In the genomic region with DNA sequence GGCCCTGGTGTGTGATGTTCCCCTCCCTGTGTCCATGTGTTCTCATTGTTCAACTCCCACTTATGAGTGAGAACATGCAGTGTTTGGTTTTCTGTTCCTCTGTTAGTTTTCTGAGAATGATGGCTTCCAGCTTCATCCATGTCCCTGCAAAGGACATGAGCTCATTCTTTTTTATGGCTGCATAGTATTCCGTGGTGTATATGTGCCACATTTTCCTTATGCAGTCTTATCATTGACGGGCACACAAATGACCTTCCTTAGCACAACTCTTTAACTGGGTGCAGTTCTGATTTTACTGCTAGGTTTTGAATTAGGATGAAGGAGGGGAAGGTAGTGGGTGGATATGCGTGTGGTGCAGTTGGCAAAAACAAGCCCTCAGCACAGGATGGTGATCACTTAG, we compare ENCODE assay signal across 7 cellular contexts.
DNase-seq lines count a peak whose midpoint lies in the region; ATAC-seq, FAIRE-seq and TF ChIP-seq lines count a peak whose summit lies in the region.
"Not testable (repeated sequence)": the region's sequence is repeated elsewhere in the genome, so short reads cannot be mapped to it uniquely, and the experiment has no call there.

No MANE protein-coding gene starts in this region.

- FAIRE-seq in K562 (lab: Jason Lieb, UNC); HepG2 (lab: Jason Lieb, UNC): not testable (repeated sequence)

- not testable (repeated sequence) for BruUV-seq in K562 (replicated peaks; lab: Mats Ljungman, UMichigan); HepG2 (replicated peaks; lab: Mats Ljungman, UMichigan)

- not testable (repeated sequence) for TF ChIP-seq RAD21 in K562 (CRISPR knock-in tag; conservative IDR thresholded peaks at IDR 0.05 in 1 of 2, IDR thresholded peaks at IDR 0.05 in 1 of 2); HepG2 (CRISPR knock-in tag; IDR thresholded peaks at IDR 0.05)

- not testable (repeated sequence) for H3K4me1 Mint-ChIP-seq in endothelial cell (ENCODE audit: unreplicated experiment); nephron progenitor cell

- POLR2A ChIA-PET in HEK293 (lab: Yijun Ruan, JAX); K562 (lab: Yijun Ruan, JAX); HepG2 (lab: Yijun Ruan, JAX): not testable (repeated sequence)

- H3K9me3 Mint-ChIP-seq in endothelial cell (ENCODE audit: unreplicated experiment); nephron progenitor cell: not testable (repeated sequence)

- DNase-seq in K562 (ENCODE audit: extremely low read depth in 1 of 4, low spot score in 3 of 4); endothelial cell (ENCODE audit: low spot score); HepG2 (ENCODE audit: low spot score); nephron progenitor cell; gastrocnemius medialis: not testable (repeated sequence)
- DNase-seq in mesenteric fat pad (ENCODE audit: low spot score), result peak; percentile 14

- H3K36me3 Mint-ChIP-seq in endothelial cell (ENCODE audit: low read depth, unreplicated experiment) (peaks cover 48% of the 10 kb centered on the region), nephron progenitor cell (ENCODE audit: low read depth) (peaks cover 86% of the 10 kb centered on the region)

- H3K27ac Mint-ChIP-seq in endothelial cell (ENCODE audit: unreplicated experiment), result not testable (repeated sequence)
- H3K27ac Mint-ChIP-seq in nephron progenitor cell, result peak overlapping the region; percentile 36

- not testable (repeated sequence) for H3K9me3 ChIP-seq in HEK293 (ENCODE audit: control insufficient read depth, insufficient read depth, low read depth, low read length); K562 (replicated peaks; ENCODE audit: control insufficient read depth, insufficient read depth, low read depth, low read length); HepG2 (ENCODE audit: low read length); gastrocnemius medialis

- H3K27me3 ChIP-seq in K562 (ENCODE audit: control insufficient read depth in 2 of 2, insufficient read depth in 2 of 2, low read length in 2 of 2); HepG2 (ENCODE audit: control insufficient read depth in 1 of 2, insufficient read depth in 2 of 2, low read length in 2 of 2); gastrocnemius medialis: not testable (repeated sequence)

- not testable (repeated sequence) for H3K9ac ChIP-seq in K562 (ENCODE audit: insufficient read depth in 1 of 2, low read depth in 2 of 2, low read length in 2 of 2); HepG2 (ENCODE audit: insufficient read depth, low read depth, low read length)

- in situ Hi-C loops in K562 (cut with MboI); HepG2 (cut with HindIII; ENCODE audit: extremely low pct_ligation_motif_present, low pct_unique_long_range_greater_than_20kb); gastrocnemius medialis (cut with MboI; ENCODE audit: low sequenced_read_pairs in 4 of 4): not testable (repeated sequence)

- 50% methylated on average over 3 of the region's 3 CpGs for WGBS in K562 (ENCODE audit: insufficient coverage, low coverage, missing lambda C conversion rate)
- WGBS in HepG2 (ENCODE audit: low lambda C conversion rate), result 97% methylated on average over 3 of the region's 3 CpGs

- not testable (repeated sequence) for TF ChIP-seq CTCF in HEK293 (tag by site-specific recombination; IDR thresholded peaks at IDR 0.05); K562 (IDR thresholded peaks at IDR 0.05 in 2 of 3, conservative IDR thresholded peaks at IDR 0.05 in 1 of 3; ENCODE audit: insufficient read depth in 2 of 3, low read depth in 1 of 3, low read length in 3 of 3); endothelial cell (IDR thresholded peaks at IDR 0.05; ENCODE audit: unreplicated experiment); HepG2 (CRISPR knock-in tag; IDR thresholded peaks at IDR 0.05); nephron progenitor cell (IDR thresholded peaks at IDR 0.05); gastrocnemius medialis (IDR thresholded peaks at IDR 0.05 in 4 of 5, conservative IDR thresholded peaks at IDR 0.05 in 1 of 5)

- not testable (repeated sequence) for H3K27me3 Mint-ChIP-seq in endothelial cell (ENCODE audit: unreplicated experiment); nephron progenitor cell (ENCODE audit: low read depth, poor library complexity)

- not testable (repeated sequence) for H3K4me3 ChIP-seq in HEK293 (ENCODE audit: low read depth, low read length); K562; HepG2 (replicated peaks in 1 of 3; ENCODE audit: insufficient read depth in 1 of 3, low read depth in 2 of 3, low read length in 3 of 3); gastrocnemius medialis

- TF ChIP-seq EP300 in K562 (IDR thresholded peaks at IDR 0.05; ENCODE audit: low read length); HepG2 (IDR thresholded peaks at IDR 0.05; ENCODE audit: low read depth in 2 of 2, low read length in 2 of 2); HepG2 (CRISPR knock-in tag; IDR thresholded peaks at IDR 0.05; ENCODE audit: borderline replicate concordance): not testable (repeated sequence)

- not testable (repeated sequence) for H3K4me1 ChIP-seq in HEK293 (ENCODE audit: control insufficient read depth, insufficient read depth, low read length); K562 (replicated peaks in 1 of 2; ENCODE audit: control insufficient read depth in 2 of 2, insufficient read depth in 2 of 2, low read length in 2 of 2)
- H3K4me1 ChIP-seq in HepG2 (ENCODE audit: insufficient read depth, low read length) (peaks cover 45% of the 10 kb centered on the region), gastrocnemius medialis (peaks cover 15 to 27% of the 10 kb centered on the region in 2 donors)

- H3K9me1 ChIP-seq in K562 (ENCODE audit: control insufficient read depth, insufficient read depth, low read length), result not testable (repeated sequence)

- H3K4me2 ChIP-seq in K562 (ENCODE audit: insufficient read depth, low read length); HepG2 (ENCODE audit: low read depth, low read length): not testable (repeated sequence)

- peak overlapping the region; percentile 59 for H3K4me3 Mint-ChIP-seq in endothelial cell (ENCODE audit: unreplicated experiment)
- not testable (repeated sequence) for H3K4me3 Mint-ChIP-seq in nephron progenitor cell

- ATAC-seq in K562, HepG2, gastrocnemius medialis: not testable (repeated sequence)

- intact Hi-C loops in K562 (cut with micrococcal nuclease); HepG2 (cut with micrococcal nuclease; ENCODE audit: unreplicated experiment); gastrocnemius medialis (cut with DNase I; ENCODE audit: low total_unique reads): not testable (repeated sequence)

- H4K20me1 ChIP-seq in K562 (replicated peaks; ENCODE audit: control insufficient read depth, insufficient read depth, low read length); HepG2 (ENCODE audit: insufficient read depth, low read length): not testable (repeated sequence)

- TF ChIP-seq POLR2A in K562 (conservative IDR thresholded peaks at IDR 0.05); HepG2 (IDR thresholded peaks at IDR 0.05; ENCODE audit: insufficient read depth in 1 of 2, low read depth in 2 of 2, low read length in 2 of 2); gastrocnemius medialis (IDR thresholded peaks at IDR 0.05): not testable (repeated sequence)

- not testable (repeated sequence) for H3K27ac ChIP-seq in HEK293 (ENCODE audit: extremely low read depth, low read depth, low read length); K562 (ENCODE audit: extremely low read depth, low read depth, low read length); HepG2 (ENCODE audit: extremely low read length, insufficient read depth, low read length)
- H3K27ac ChIP-seq in gastrocnemius medialis, result peak overlapping the region; percentile 1 to 80 (median 51)

- H2AFZ ChIP-seq in K562 (ENCODE audit: low read depth, low read length); HepG2 (ENCODE audit: low read length): not testable (repeated sequence)

- peaks cover 11 to 61% of the 10 kb centered on the region in 2 experiments for H3K36me3 ChIP-seq in HEK293 (ENCODE audit: control insufficient read depth in 2 of 2, insufficient read depth in 1 of 2, low read length in 2 of 2)
- H3K36me3 ChIP-seq in K562 (ENCODE audit: control insufficient read depth, insufficient read depth, low read length), result peaks cover 75% of the 10 kb centered on the region; the same call in 2 of the 3 replicates
- peaks cover 0 to 10% of the 10 kb centered on the region in 2 experiments; a peak in 2 of 5 replicates for H3K36me3 ChIP-seq in HepG2 (replicated peaks in 1 of 2; ENCODE audit: control insufficient read depth in 1 of 2, insufficient read depth in 2 of 2, low read length in 2 of 2)
- H3K36me3 ChIP-seq in gastrocnemius medialis, result peaks cover 0 to 81% of the 10 kb centered on the region in 2 donors

- not testable (repeated sequence) for H3K79me2 ChIP-seq in K562 (ENCODE audit: control insufficient read depth, insufficient read depth, low read length); HepG2 (ENCODE audit: insufficient read depth, low read length)

- CTCF ChIA-PET in HEK293 (lab: Yijun Ruan, JAX), result interaction anchor here (0.6 to 1.3 kb wide), 2 partner anchors 32 to 727 kb away, joined by 3 to 4 read pairs; no protein-coding TSS in a partner anchor
- CTCF ChIA-PET in K562 (lab: Yijun Ruan, JAX; ENCODE audit: low intra/inter-chr PET ratio); HepG2 (lab: Yijun Ruan, JAX; ENCODE audit: low intra/inter-chr PET ratio, low total read pairs): not testable (repeated sequence)

TF ChIP-seq in HEK293, 187 proteins besides CTCF, POLR2A, EP300 and RAD21:
- TF ChIP-seq ZNF146 (tag by site-specific recombination; IDR thresholded peaks at IDR 0.05), result peak; percentile 79

TF ChIP-seq in K562, 482 proteins besides CTCF, POLR2A, EP300 and RAD21:
- TF ChIP-seq ZNF146 (CRISPR knock-in tag; IDR thresholded peaks at IDR 0.05; ENCODE audit: unreplicated experiment), result peak; percentile 63

TF ChIP-seq in HepG2, 621 proteins besides CTCF, POLR2A, EP300 and RAD21:
- peak; percentile 59 for TF ChIP-seq ZMYM3 (CRISPR knock-in tag; IDR thresholded peaks at IDR 0.05)
